ENCODE assay signal across 8 cellular contexts in genomic region chr10:14959221-14960057, GRCh38. TPM values are rescaled to one million over a fixed set of nuclear protein-coding genes. Genes with fewer than 3 reads are reported as not detected.
A peak's percentile ranks its signal among the peaks of the same experiment; 100 is the strongest.
DNase-seq lines count a peak whose midpoint lies in the region; ATAC-seq and TF ChIP-seq lines count a peak whose summit lies in the region.

Gene MEIG1 (plus strand): TSS chr10:14959388. CDS start chr10:14966469, 7,081 bp downstream.

- in situ Hi-C loops in brain microvascular endothelial cell (cut with HindIII; ENCODE audit: low pct_ligation_motif_present, low sequenced_read_pairs): no loop called here

- no peak for TF ChIP-seq CTCF in brain microvascular endothelial cell (IDR thresholded peaks at IDR 0.05; ENCODE audit: low read depth, low read length, missing control alignments)

- no peaks in the 10 kb centered on the region for H3K27me3 ChIP-seq in brain microvascular endothelial cell (replicated peaks)

- H3K36me3 ChIP-seq in brain microvascular endothelial cell (replicated peaks): no peaks in the 10 kb centered on the region

- DNase-seq in A172 (ENCODE audit: low spot score) (peak; percentile 93), NCI-H2107 treated with DMSO at 0.1 percent for 48 hours (lab: John Stamatoyannopoulos, UW; ENCODE audit: unreplicated experiment) (peak; percentile 83), UCSD-AML1 (lab: John Stamatoyannopoulos, UW; ENCODE audit: unreplicated experiment) (peak; percentile 93), brain microvascular endothelial cell (peak; percentile 86), skeletal muscle cell (ENCODE audit: low read depth) (peak; percentile 65)

- peak within 1 kb of the TSS; percentile 77 for H3K4me3 ChIP-seq in brain microvascular endothelial cell (ENCODE audit: low read depth, low read length)
- peak within 1 kb of the TSS; percentile 77 for H3K4me3 ChIP-seq in iPS-11a (ENCODE audit: low read depth, low read length)
- peak within 1 kb of the TSS; percentile 65 for H3K4me3 ChIP-seq in skeletal muscle cell (ENCODE audit: low read depth, low read length)

- ATAC-seq in GM18858 (IDR thresholded peaks at IDR 0.05; ENCODE audit: unreplicated experiment): peak; percentile 60
- ATAC-seq in HG03066 (IDR thresholded peaks at IDR 0.05; ENCODE audit: low read depth, unreplicated experiment): peak; percentile 76

- H3K27ac ChIP-seq in brain microvascular endothelial cell: peak within 1 kb of the TSS; percentile 92

RNA-seq across cellular contexts. Expression of gene MEIG1, which starts in this region (rescaled TPM):
- 0.48 TPM in 1 of 2 replicates, not detected in the other for total RNA-seq in A172 (2014; rRNA removed; shearing (Covaris generic))

Comparison
In these comparisons a context has a peak if more than half of its experiments do, and no peak if none do; other contexts are left out.
1. Peak in every context shown above with its lines: DNase-seq, ATAC-seq, H3K4me3 ChIP-seq and H3K27ac ChIP-seq.
2. Peak in DNase-seq in A172; RNA of the gene not detected or under 1 TPM.